16 cellular contexts compared by ENCODE assay signal in genomic region chr2:7693246-7694065, GRCh38.
DNase-seq lines count a peak whose midpoint lies in the region; ATAC-seq lines count a peak whose summit lies in the region.
"Had no signal": no experiment of that assay in that cellular context is flagged by ENCODE, and none has a peak within 500 bp of the region (broad histone marks: within the 10 kb centered on the region; RNA-seq: fewer than 3 reads in every experiment).

No MANE protein-coding gene starts in this region.

- H2BK120ac ChIP-seq in mesendoderm (ENCODE audit: low read depth, low read length), result no peak overlapping the region

- H3K27me3 Mint-ChIP-seq in activated CD4-positive, alpha-beta T cell treated with anti-CD3 and anti-CD28 coated beads for 36 hours, result no peaks in the 10 kb centered on the region
- H3K27me3 Mint-ChIP-seq in activated T-helper 17 cell treated with anti-CD3 and anti-CD28 coated beads, Interleukin-2, amount 50 U/mL, for 72 hours, result no peaks in the 10 kb centered on the region

- H3K4me3 Mint-ChIP-seq in activated CD4-positive, alpha-beta T cell treated with anti-CD3 and anti-CD28 coated beads for 36 hours, result peak overlapping the region; percentile 11
- peak overlapping the region; percentile 67 for H3K4me3 Mint-ChIP-seq in activated T-helper 17 cell treated with anti-CD3 and anti-CD28 coated beads, Interleukin-2, amount 50 U/mL, for 72 hours
- H3K4me3 Mint-ChIP-seq: brain, memory B cell had no signal

- no CpG with 5 or more reads among the region's 9 CpGs for WGBS in mesendoderm (ENCODE audit: extremely low coverage, insufficient coverage, low lambda C conversion rate)

- H4K5ac ChIP-seq in mesendoderm (ENCODE audit: low read length), result no peak overlapping the region

- H3K27me3 ChIP-seq in mesendoderm (ENCODE audit: insufficient read depth, low read length, poor library complexity), result no peaks in the 10 kb centered on the region
- H3K27me3 ChIP-seq: foreskin keratinocyte had no signal

- H3K23ac ChIP-seq in mesendoderm (ENCODE audit: low read length), result no peak overlapping the region

- H3K4me2 ChIP-seq in mesendoderm (ENCODE audit: low read length), result no peak overlapping the region

- H3K4me3 ChIP-seq in mesendoderm (ENCODE audit: low read length), result no peak overlapping the region

- CTCF ChIA-PET in activated CD4-positive, alpha-beta T cell treated with anti-CD3 and anti-CD28 coated beads for 36 hours (lab: Charles Lee), result interaction anchor here (0.6 kb wide), 1 partner anchor 330 kb away, joined by 3 read pairs; no protein-coding TSS in a partner anchor

- H3K36me3 Mint-ChIP-seq in activated CD4-positive, alpha-beta T cell treated with anti-CD3 and anti-CD28 coated beads for 36 hours (ENCODE audit: low read depth), result no peaks in the 10 kb centered on the region
- H3K36me3 Mint-ChIP-seq in activated T-helper 17 cell treated with anti-CD3 and anti-CD28 coated beads, Interleukin-2, amount 50 U/mL, for 72 hours (ENCODE audit: low read depth), result no peaks in the 10 kb centered on the region
- H3K36me3 Mint-ChIP-seq: brain, memory B cell had no signal

- no peak overlapping the region for H4K8ac ChIP-seq in mesendoderm (ENCODE audit: low read depth, low read length)

- peaks cover 33% of the 10 kb centered on the region for H3K4me1 Mint-ChIP-seq in activated CD4-positive, alpha-beta T cell treated with anti-CD3 and anti-CD28 coated beads for 36 hours
- H3K4me1 Mint-ChIP-seq in activated T-helper 17 cell treated with anti-CD3 and anti-CD28 coated beads, Interleukin-2, amount 50 U/mL, for 72 hours, result peaks cover 22% of the 10 kb centered on the region
- H3K4me1 Mint-ChIP-seq: memory B cell had no signal

- H3K36me3 ChIP-seq in mesendoderm (ENCODE audit: control insufficient read depth, insufficient read depth, low read length), result no peaks in the 10 kb centered on the region

- no peaks in the 10 kb centered on the region for H3K79me1 ChIP-seq in mesendoderm (ENCODE audit: low read length)

- H2BK5ac ChIP-seq in mesendoderm (ENCODE audit: low read length), result no peak overlapping the region

- H3K79me2 ChIP-seq in mesendoderm (ENCODE audit: control insufficient read depth, insufficient read depth, low read length), result no peaks in the 10 kb centered on the region

- no peak overlapping the region for H3K27ac ChIP-seq in mesendoderm (ENCODE audit: low read depth, low read length)
- H3K27ac ChIP-seq: 22Rv1, foreskin keratinocyte had no signal

- no peak for ATAC-seq in activated CD4-positive, alpha-beta T cell treated with anti-CD3 and anti-CD28 coated beads for 36 hours
- peak; percentile 11 for ATAC-seq in activated T-helper 17 cell treated with anti-CD3 and anti-CD28 coated beads, Interleukin-2, amount 50 U/mL, for 72 hours (replicated peaks)
- ATAC-seq: left colon had no signal

- POLR2A ChIA-PET in activated CD4-positive, alpha-beta T cell treated with anti-CD3 and anti-CD28 coated beads for 36 hours (lab: Charles Lee), result interaction anchor here (0.5 to 1.1 kb wide), 2 partner anchors 132 to 796 kb away, joined by 3 to 4 read pairs; no protein-coding TSS in a partner anchor

- H3K4me1 ChIP-seq in mesendoderm (ENCODE audit: control insufficient read depth, low read depth, low read length), result peaks cover 6% of the 10 kb centered on the region
- H3K4me1 ChIP-seq: foreskin keratinocyte had no signal

- no peak for DNase-seq in activated CD4-positive, alpha-beta T cell treated with anti-CD3 and anti-CD28 coated beads for 36 hours
- no peak for DNase-seq in activated CD4-positive, alpha-beta T cell treated with anti-CD3 and anti-CD28 coated beads for 1 hour
- DNase-seq in NCI-H226 (peak; percentile 73), mesendoderm (no peak), retina (no peak), NCI-H524 treated with DMSO at 0.1 percent for 48 hours (lab: John Stamatoyannopoulos, UW) (no peak)
- DNase-seq in stimulated activated CD4-positive, alpha-beta T cell treated with anti-CD3 and anti-CD28 coated beads, Interleukin-4, amount 100 ng/mL, for 4 hours, result no peak
- DNase-seq: left colon; NCI-H187; OCI-M1; stimulated activated naive CD4-positive, alpha-beta T cell had no signal

- no peak overlapping the region for H3K9ac ChIP-seq in mesendoderm (ENCODE audit: low read length)

- no peak overlapping the region for H2AK5ac ChIP-seq in mesendoderm (ENCODE audit: low read length)

- H2BK15ac ChIP-seq in mesendoderm (replicated peaks; ENCODE audit: low read depth), result no peak overlapping the region

- peak overlapping the region; percentile 84 for H3K27ac Mint-ChIP-seq in activated CD4-positive, alpha-beta T cell treated with anti-CD3 and anti-CD28 coated beads for 36 hours
- peak overlapping the region; percentile 57 for H3K27ac Mint-ChIP-seq in activated T-helper 17 cell treated with anti-CD3 and anti-CD28 coated beads, Interleukin-2, amount 50 U/mL, for 72 hours
- H3K27ac Mint-ChIP-seq: brain, memory B cell had no signal

- no peak overlapping the region for H3K18ac ChIP-seq in mesendoderm (ENCODE audit: low read length)

- no peak overlapping the region for H3K56ac ChIP-seq in mesendoderm (ENCODE audit: low read length)

- intact Hi-C loops in activated CD4-positive, alpha-beta T cell treated with anti-CD3 and anti-CD28 coated beads for 36 hours (cut with DNase I, micrococcal nuclease), result no loop called here

- peak overlapping the region; percentile 84 for H3K4ac ChIP-seq in mesendoderm (ENCODE audit: low read depth, low read length)

- H3K9me3 Mint-ChIP-seq in activated CD4-positive, alpha-beta T cell treated with anti-CD3 and anti-CD28 coated beads for 36 hours (ENCODE audit: low read depth), result no peaks in the 10 kb centered on the region
- H3K9me3 Mint-ChIP-seq in activated T-helper 17 cell treated with anti-CD3 and anti-CD28 coated beads, Interleukin-2, amount 50 U/mL, for 72 hours, result no peaks in the 10 kb centered on the region
